In the genomic region with DNA sequence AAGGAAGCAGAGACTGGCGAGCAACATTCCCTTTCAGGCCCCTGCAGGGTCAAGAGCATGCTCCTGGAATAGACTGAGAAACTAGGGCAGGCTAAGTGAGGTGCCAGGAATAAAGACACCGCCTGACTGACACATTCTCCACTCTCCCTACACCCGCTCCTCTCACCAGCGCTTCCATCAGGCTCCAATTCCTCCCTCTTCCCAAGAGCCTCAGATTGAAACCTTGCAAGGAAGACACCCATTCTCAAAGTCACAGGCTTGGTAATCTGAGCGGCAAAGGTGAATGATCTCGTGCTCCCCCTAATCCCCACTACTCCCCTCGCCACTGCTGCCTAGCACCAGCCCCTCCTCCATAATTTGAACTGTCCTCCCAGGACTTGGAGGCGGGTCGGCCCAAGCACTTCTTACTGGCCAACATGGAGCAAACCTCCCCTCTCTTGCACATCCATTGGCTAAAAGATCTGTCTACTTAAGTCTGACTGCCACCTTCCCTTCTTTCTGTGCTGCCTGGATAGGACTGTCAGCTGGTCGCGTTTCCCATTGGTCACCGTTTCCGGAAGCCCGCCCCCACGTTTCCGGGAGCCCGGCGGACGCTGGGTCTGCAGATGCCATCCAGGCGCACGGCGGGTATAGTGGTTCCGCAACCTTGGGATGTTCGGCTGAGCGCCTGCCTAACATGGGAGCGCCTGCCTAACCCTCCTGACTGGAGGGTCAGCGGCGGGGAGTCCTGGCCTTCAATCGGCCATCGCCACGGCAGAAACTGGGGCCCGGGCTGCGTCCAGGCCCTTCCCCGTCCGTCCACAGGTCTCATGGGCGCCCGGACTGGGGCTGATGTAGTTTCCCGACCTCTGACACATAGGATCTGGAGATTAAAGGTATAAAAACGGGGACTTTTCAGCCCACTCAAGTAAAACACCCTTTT, we compare ENCODE assay signal across 8 cellular contexts. TPM values are rescaled to one million over a fixed set of nuclear protein-coding genes. Genes with fewer than 3 reads are reported as not detected.
DNase-seq lines count a peak whose midpoint lies in the region; ATAC-seq, FAIRE-seq and TF ChIP-seq lines count a peak whose summit lies in the region.

No MANE protein-coding gene starts in this region.

- peak; percentile 99 for FAIRE-seq in H54 (lab: Jason Lieb, UNC)

- DNase-seq in Ammon's horn (ENCODE audit: low spot score) (peak; percentile 99), H54 (ENCODE audit: insufficient read length, low spot score) (peak; percentile 97), NCI-H748 treated with DMSO at 0.1 percent for 48 hours (lab: John Stamatoyannopoulos, UW) (peak; percentile 97), amniotic epithelial cell (ENCODE audit: low read depth) (peak; percentile 99), heart left ventricle (peak; percentile 89 to 92 (median 91)), renal cortical epithelial cell (ENCODE audit: low read depth) (peak; percentile 84)

- TF ChIP-seq POLR2A in H54 (IDR thresholded peaks at IDR 0.05; ENCODE audit: low read depth, low read length), result peak; percentile 49
- peak in 1 of 2 donors; percentile 28 for TF ChIP-seq POLR2A in heart left ventricle (IDR thresholded peaks at IDR 0.05)

- 1 to 2% (median 1%) methylated on average over 36 to 39 of the region's 39 CpGs for WGBS in heart left ventricle, 4 donors

- H3K4me3 ChIP-seq in heart left ventricle, result peak overlapping the region; percentile 44 to 98 (median 72)

- intact Hi-C loops in heart left ventricle (cut with DNase I), result loop anchor here in 2 of 10 donors (10.0 kb wide), 2 partner anchors 77 to 123 kb away; a partner anchor contains a TSS

- peaks cover 0 to 94% (median 33%) of the 10 kb centered on the region in 12 donors for H3K9me3 ChIP-seq in heart left ventricle

- H3K36me3 ChIP-seq in heart left ventricle, result peaks cover 0 to 14% (median 3%) of the 10 kb centered on the region in 9 donors

- peaks cover 0 to 18% (median 0%) of the 10 kb centered on the region in 12 donors for H3K4me1 ChIP-seq in heart left ventricle

- no peak for TF ChIP-seq CTCF in heart left ventricle (IDR thresholded peaks at IDR 0.05)

- peak overlapping the region in 11 of 12 donors; percentile 71 to 91 (median 81) for H3K27ac ChIP-seq in heart left ventricle

- H3K27me3 ChIP-seq in heart left ventricle, result no peaks in the 10 kb centered on the region

- ATAC-seq in heart left ventricle (peak; percentile 99 to 100 (median 99)), HG03159 (IDR thresholded peaks at IDR 0.05; ENCODE audit: unreplicated experiment) (no peak), HG03175 (IDR thresholded peaks at IDR 0.05; ENCODE audit: unreplicated experiment) (no peak)

RNA-seq across cellular contexts. Expression of a gene that starts 33.6 kb away (rescaled TPM):
- total RNA-seq in heart left ventricle, result 10 to 100 TPM in 2 of 9 donors, 1 to 10 TPM in 7; 4.8 to 13.8 (median 9.2) TPM
- polyA plus RNA-seq in heart left ventricle, result 1 to 10 TPM; 4.2 to 4.9 TPM
- 6.6 and 6.8 TPM in 2 replicates for total RNA-seq in renal cortical epithelial cell

RNA-seq across cellular contexts. Expression of a gene that starts 41.2 kb away (rescaled TPM):
- 10 to 100 TPM in 7 of 9 donors, 1 to 10 TPM in 2; 8.5 to 18.4 (median 11.8) TPM for total RNA-seq in heart left ventricle
- 1 to 10 TPM; 5.6 to 7.0 TPM for polyA plus RNA-seq in heart left ventricle
- 11.3 and 24.4 TPM in 2 replicates for total RNA-seq in renal cortical epithelial cell

Comparison
In these comparisons a context has a peak if more than half of its experiments do, and no peak if none do; other contexts are left out.
1. ATAC-seq: peak in heart left ventricle (4 of 4); none in HG03159 (single experiment) and HG03175 (single experiment).
2. Peak in every context shown above with its lines, with median percentiles within 50 percentile points of each other: DNase-seq.